22 cellular contexts compared by ENCODE assay signal in the genomic region with DNA sequence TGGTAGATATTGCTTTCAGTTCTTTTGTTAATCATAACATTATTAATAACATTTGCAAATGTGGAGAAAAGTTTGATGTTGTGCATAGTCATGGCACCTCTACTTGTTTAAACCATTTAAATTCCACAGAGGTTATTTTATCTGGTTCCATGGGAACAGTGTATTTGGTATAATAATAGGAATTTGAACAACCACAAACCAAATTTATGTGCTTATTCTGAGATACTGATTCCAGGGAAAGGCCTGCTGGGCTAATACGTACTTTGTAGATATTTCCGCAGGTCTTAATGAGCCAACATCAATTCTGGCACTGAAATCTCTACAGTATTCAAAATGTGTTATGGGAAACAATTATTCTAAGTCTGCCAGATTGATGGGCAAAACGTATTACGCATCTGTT.
DNase-seq lines count a peak whose midpoint lies in the region; ATAC-seq, FAIRE-seq and TF ChIP-seq lines count a peak whose summit lies in the region.
"Had no signal": no experiment of that assay in that cellular context is flagged by ENCODE, and none has a peak within 500 bp of the region (broad histone marks: within the 10 kb centered on the region; RNA-seq: fewer than 3 reads in every experiment).

No MANE protein-coding gene starts in this region.

- ATAC-seq in GM18909 (IDR thresholded peaks at IDR 0.05; ENCODE audit: poor library complexity, unreplicated experiment): no peak

- no peaks in the 10 kb centered on the region for H4K20me1 ChIP-seq in OCI-LY7 (ENCODE audit: insufficient read depth, low read length)
- H4K20me1 ChIP-seq: BLaER1 had no signal

- intact Hi-C loops in ascending aorta (cut with DNase I): no loop called here
- intact Hi-C loops in OCI-LY7 (cut with micrococcal nuclease; ENCODE audit: unreplicated experiment): no loop called here

- H3K4me2 ChIP-seq in OCI-LY7 (ENCODE audit: low read length): no peak overlapping the region
- H3K4me2 ChIP-seq: BLaER1, KMS-11 had no signal

- no peak overlapping the region for H2AFZ ChIP-seq in OCI-LY7 (ENCODE audit: low read length)

- H3K4me3 ChIP-seq in ascending aorta (no peak overlapping the region), OCI-LY7 (ENCODE audit: low read depth, low read length, poor library complexity, severe bottlenecking) (no peak overlapping the region)
- H3K4me3 ChIP-seq: BLaER1, Peyer's patch, SJSA1 had no signal

- no peak for FAIRE-seq in GM12892 (lab: Jason Lieb, UNC)

- no peak for TF ChIP-seq POLR2A in GM12892 (IDR thresholded peaks at IDR 0.05; ENCODE audit: low read depth, low read length)

- no TSS peak for BruUV-seq in OCI-LY7 (replicated peaks; lab: Mats Ljungman, UMichigan)

- CTCF ChIA-PET in OCI-LY7 (lab: Charles Lee; ENCODE audit: unreplicated experiment): no interaction called here

- H3K79me2 ChIP-seq in OCI-LY7 (ENCODE audit: insufficient read depth, low read depth, low read length): no peaks in the 10 kb centered on the region

- H3K27me3 ChIP-seq in ascending aorta: no peaks in the 10 kb centered on the region
- H3K27me3 ChIP-seq: BLaER1, Peyer's patch, SJSA1 had no signal

- H3K4me1 ChIP-seq in ascending aorta (peaks cover 0 to 4% of the 10 kb centered on the region in 2 donors), OCI-LY7 (ENCODE audit: insufficient read depth, low read length, poor library complexity, severe bottlenecking) (no peaks in the 10 kb centered on the region)
- H3K4me1 ChIP-seq: BLaER1, Peyer's patch, SJSA1 had no signal

- TF ChIP-seq CTCF in ascending aorta (IDR thresholded peaks at IDR 0.05): no peak
- no peak for TF ChIP-seq CTCF in OCI-LY7 (conservative IDR thresholded peaks at IDR 0.05; ENCODE audit: low read length)

- H3K36me3 ChIP-seq in ascending aorta (no peaks in the 10 kb centered on the region), OCI-LY7 (ENCODE audit: insufficient read depth, low read length) (no peaks in the 10 kb centered on the region)
- H3K36me3 ChIP-seq: BLaER1, Peyer's patch, SJSA1 had no signal

- POLR2A ChIA-PET in OCI-LY7 (lab: Charles Lee): interaction anchor here (0.9 kb wide), 1 partner anchor 19 kb away, joined by 5 read pairs; no protein-coding TSS in a partner anchor

- no peaks in the 10 kb centered on the region for H3K9me3 ChIP-seq in ascending aorta
- no peaks in the 10 kb centered on the region for H3K9me3 ChIP-seq in OCI-LY7 (ENCODE audit: low read length)
- H3K9me3 ChIP-seq: BLaER1, Peyer's patch, SJSA1 had no signal

- H3K27ac ChIP-seq in ascending aorta (peak overlapping the region; percentile 5 to 51), OCI-LY7 (ENCODE audit: low read depth, low read length, poor library complexity, severe bottlenecking) (no peak overlapping the region)
- H3K27ac ChIP-seq: BLaER1, HL-60, KMS-11, Peyer's patch, SJSA1 had no signal

- peak; percentile 49 for DNase-seq in GM03348 (ENCODE audit: low spot score)
- DNase-seq in ascending aorta (ENCODE audit: low spot score in 2 of 2): no peak
- peak; percentile 28 for DNase-seq in fibroblast of peridontal ligament (ENCODE audit: extremely low read depth)
- DNase-seq in stromal cell of bone marrow (ENCODE audit: low read depth): peak; percentile 27
- DNase-seq in GM12892 (ENCODE audit: insufficient read length): no peak
- DNase-seq in OCI-LY7 (ENCODE audit: low spot score): no peak
- DNase-seq: Calu3; CD4-positive, alpha-beta memory T cell; DMS53; H7; NCI-H1092; NCI-H2081; NCI-H2171 treated with DMSO at 0.1 percent for 48 hours; NCI-H446 treated with DMSO at 0.1 percent for 48 hours; NCI-H69; Peyer's patch; SW 1271 had no signal

- H3K9me2 ChIP-seq in OCI-LY7 (ENCODE audit: insufficient read depth, low read length): no peaks in the 10 kb centered on the region; the same call in 1 of the 2 replicates

Comparison
In these comparisons a context has a peak if more than half of its experiments do, and no peak if none do; other contexts are left out.
1. DNase-seq: peak in GM03348 (single experiment), fibroblast of peridontal ligament (single experiment) and stromal cell of bone marrow (single experiment); none in ascending aorta (0 of 2), GM12892 (single experiment) and OCI-LY7 (single experiment).